ENCODE assay signal across 35 cellular contexts in the genomic region with DNA sequence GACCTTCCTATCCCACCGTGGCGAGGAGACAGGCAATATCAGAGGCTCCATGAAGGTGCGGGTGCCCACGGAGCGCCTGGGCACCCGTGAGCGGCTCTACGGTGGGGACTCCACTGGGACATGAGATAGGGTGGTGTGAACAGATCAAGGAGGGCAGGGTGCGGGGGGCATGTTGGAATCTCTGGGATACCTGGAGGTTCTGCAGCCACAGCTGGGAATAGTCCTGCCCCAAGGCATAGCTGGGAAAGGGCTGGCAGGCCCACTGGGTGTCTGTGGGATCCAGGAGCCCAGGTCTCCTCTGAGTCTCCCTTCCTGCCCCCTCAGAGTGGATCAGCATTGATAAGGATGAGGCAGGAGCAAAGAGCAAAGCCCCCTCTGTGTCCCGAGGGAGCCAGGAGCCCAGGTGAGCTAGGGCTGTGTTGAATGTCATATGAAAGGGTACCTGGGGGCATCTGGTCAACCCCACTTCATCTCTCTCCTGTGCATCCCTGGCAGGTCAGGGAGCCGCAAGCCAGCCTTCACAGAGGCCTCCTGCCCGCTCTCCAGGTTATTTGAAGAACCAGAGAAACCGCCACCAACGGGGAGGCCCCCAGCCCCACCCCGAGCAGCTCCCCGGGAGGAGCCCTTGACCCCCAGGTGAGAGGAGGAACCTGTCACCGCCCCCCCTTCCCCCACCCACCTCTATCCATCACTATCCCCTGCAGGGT. TPM values are rescaled to one million over a fixed set of nuclear protein-coding genes. Genes with fewer than 3 reads are reported as not detected.
DNase-seq lines count a peak whose midpoint lies in the region; ATAC-seq and TF ChIP-seq lines count a peak whose summit lies in the region.
"Had no signal": no experiment of that assay in that cellular context is flagged by ENCODE, and none has a peak within 500 bp of the region (broad histone marks: within the 10 kb centered on the region; RNA-seq: fewer than 3 reads in every experiment).

No MANE protein-coding gene starts in this region.

- H3K4me1 ChIP-seq in gastroesophageal sphincter = peaks cover 0 to 87% (median 35%) of the 10 kb centered on the region in 3 donors

- H3K36me3 Mint-ChIP-seq in stimulated activated naive B cell treated with anti-CD40 and anti-IgM and Interleukin-4, amounts not matched to agents 10 μg/mL and 1 μg/mL and 100 μg/mL, for 72 hours = peaks cover 54 to 56% of the 10 kb centered on the region in 2 donors

- peak overlapping the region; percentile 20 for H3K27ac Mint-ChIP-seq in stimulated activated naive B cell treated with anti-CD40 and anti-IgM and Interleukin-4, amounts not matched to agents 10 μg/mL and 1 μg/mL and 100 μg/mL, for 72 hours
- H3K27ac Mint-ChIP-seq: activated CD4-positive, alpha-beta T cell treated with anti-CD3 and anti-CD28 coated beads for 36 hours; activated naive CD4-positive, alpha-beta T cell treated with anti-CD3 and anti-CD28 coated beads, Interleukin-2, amount 50 U/mL, for 72 hours had no signal

- no peak overlapping the region for H3K4me3 Mint-ChIP-seq in stimulated activated naive B cell treated with anti-CD40 and anti-IgM and Interleukin-4, amounts not matched to agents 10 μg/mL and 1 μg/mL and 100 μg/mL, for 72 hours
- H3K4me3 Mint-ChIP-seq: activated CD4-positive, alpha-beta T cell treated with anti-CD3 and anti-CD28 coated beads for 36 hours; activated T-cell treated with anti-CD3 and anti-CD28 coated beads, Interleukin-2, amount 50 U/mL, for 72 hours; CD14-positive monocyte; nephron progenitor cell; stimulated activated effector memory CD8-positive, alpha-beta T cell treated with anti-CD3 and anti-CD28 coated beads, Interleukin-12 subunit alpha, Interleukin-12 subunit beta, amount 100 ng/mL, for 72 hours had no signal

- H3K27ac ChIP-seq in gastroesophageal sphincter (peak overlapping the region; percentile 32 to 89 (median 71)), WERI-Rb-1 (no peak overlapping the region)

- 80 to 88% methylated on average over 2 to 8 of the region's 17 CpGs for WGBS in gastroesophageal sphincter (ENCODE audit: low coverage in 1 of 2), 2 donors

- H3K9me3 Mint-ChIP-seq in stimulated activated naive B cell treated with anti-CD40 and anti-IgM and Interleukin-4, amounts not matched to agents 10 μg/mL and 1 μg/mL and 100 μg/mL, for 72 hours = no peaks in the 10 kb centered on the region
- H3K9me3 Mint-ChIP-seq: activated naive CD4-positive, alpha-beta T cell treated with anti-CD3 and anti-CD28 coated beads, Interleukin-2, amount 50 U/mL, for 72 hours; activated T-cell treated with anti-CD3 and anti-CD28 coated beads, Interleukin-2, amount 50 U/mL, for 72 hours; stimulated activated effector memory CD8-positive, alpha-beta T cell treated with anti-CD3 and anti-CD28 coated beads, Interleukin-12 subunit alpha, Interleukin-12 subunit beta, amount 100 ng/mL, for 72 hours had no signal

- H3K27me3 Mint-ChIP-seq in stimulated activated naive B cell treated with anti-CD40 and anti-IgM and Interleukin-4, amounts not matched to agents 10 μg/mL and 1 μg/mL and 100 μg/mL, for 72 hours = peaks cover 12 to 14% of the 10 kb centered on the region in 2 donors

- peaks cover 30 to 51% of the 10 kb centered on the region in 2 donors for H3K4me1 Mint-ChIP-seq in stimulated activated naive B cell treated with anti-CD40 and anti-IgM and Interleukin-4, amounts not matched to agents 10 μg/mL and 1 μg/mL and 100 μg/mL, for 72 hours

- no peak for TF ChIP-seq EP300 in gastroesophageal sphincter (IDR thresholded peaks at IDR 0.05)

- H3K9me3 ChIP-seq in gastroesophageal sphincter (no peaks in the 10 kb centered on the region), WERI-Rb-1 (ENCODE audit: severe bottlenecking) (no peaks in the 10 kb centered on the region)
- H3K9me3 ChIP-seq: gastrocnemius medialis had no signal

- H3K4me3 ChIP-seq in gastroesophageal sphincter (no peak overlapping the region), WERI-Rb-1 (ENCODE audit: low read depth, low read length) (no peak overlapping the region)
- H3K4me3 ChIP-seq: gastrocnemius medialis had no signal

- TF ChIP-seq POLR2A in gastroesophageal sphincter (IDR thresholded peaks at IDR 0.05) = no peak

- H3K27me3 ChIP-seq in gastroesophageal sphincter = peaks cover 4% of the 10 kb centered on the region
- no peaks in the 10 kb centered on the region for H3K27me3 ChIP-seq in WERI-Rb-1 (ENCODE audit: insufficient read depth, low read depth, severe bottlenecking)
- H3K27me3 ChIP-seq: gastrocnemius medialis had no signal

- ATAC-seq in gastroesophageal sphincter = no peak
- ATAC-seq in stimulated activated naive B cell treated with anti-CD40 and anti-IgM and Interleukin-4, amounts not matched to agents 10 μg/mL and 1 μg/mL and 100 μg/mL, for 72 hours (replicated peaks) = no peak
- ATAC-seq: activated CD4-positive, alpha-beta T cell treated with anti-CD3 and anti-CD28 coated beads for 36 hours; activated naive CD4-positive, alpha-beta T cell treated with anti-CD3 and anti-CD28 coated beads, Interleukin-2, amount 50 U/mL, for 72 hours; activated T-cell treated with anti-CD3 and anti-CD28 coated beads, Interleukin-2, amount 50 U/mL, for 72 hours; gastrocnemius medialis; PC-3; stimulated activated effector memory CD8-positive, alpha-beta T cell treated with anti-CD3 and anti-CD28 coated beads, Interleukin-12 subunit alpha, Interleukin-12 subunit beta, amount 100 ng/mL, for 72 hours had no signal

- H3K36me3 ChIP-seq in gastroesophageal sphincter = peaks cover 0 to 78% of the 10 kb centered on the region in 2 donors
- peaks cover 85% of the 10 kb centered on the region for H3K36me3 ChIP-seq in WERI-Rb-1

- DNase-seq in NCI-H1417 (lab: John Stamatoyannopoulos, UW) (peak in 2 of 3 experiments; percentile 20 to 42), NCI-H1417 treated with DMSO at 0.1 percent for 48 hours (lab: John Stamatoyannopoulos, UW) (no peak), GM20000 (ENCODE audit: low spot score) (peak; percentile 6), WERI-Rb-1 (no peak), DMS53 (lab: John Stamatoyannopoulos, UW) (no peak)
- no peak for DNase-seq in stimulated activated naive B cell treated with anti-CD40 and anti-IgM and Interleukin-4, amounts not matched to agents 10 μg/mL and 1 μg/mL and 100 μg/mL, for 72 hours
- DNase-seq in activated CD4-positive, alpha-beta T cell treated with anti-CD3 and anti-CD28 coated beads, Interleukin-2, amount 50 U/mL, for 4 hours = no peak
- DNase-seq: activated CD4-positive, alpha-beta T cell treated with anti-CD3 and anti-CD28 coated beads for 36 hours; activated T-cell treated with anti-CD3 and anti-CD28 coated beads, Interleukin-2, amount 50 U/mL, for 72 hours; Calu3; DND-41; gastrocnemius medialis; GF-D8; KBM-7; NCI-H1105 treated with DMSO at 0.1 percent for 48 hours; NCI-H2029 treated with DMSO at 0.1 percent for 48 hours; NCI-H524; nephron progenitor cell; PC-3; Right ventricle myocardium superior; stimulated activated CD4-positive, alpha-beta T cell treated with anti-CD3 and anti-CD28 coated beads, Interleukin-15, amount 100 ng/mL, for 24 hours; stimulated activated CD4-positive, alpha-beta T cell treated with anti-CD3 and anti-CD28 coated beads, Interleukin-4, amount 100 ng/mL, for 4 hours had no signal

- no peak for TF ChIP-seq CTCF in GM20000 (IDR thresholded peaks at IDR 0.05; ENCODE audit: extremely low read depth, missing control alignments)
- no peak for TF ChIP-seq CTCF in gastroesophageal sphincter (IDR thresholded peaks at IDR 0.05)
- no peak for TF ChIP-seq CTCF in WERI-Rb-1 (IDR thresholded peaks at IDR 0.05; ENCODE audit: low read depth, low read length)

RNA-seq across cellular contexts. Expression of a gene that starts 8.5 kb away (rescaled TPM):
- total RNA-seq in gastroesophageal sphincter = 1 to 10 TPM in 1 of 4 donors, under 1 TPM in 2, not detected in 1; 0.37 to 3.2 (median 0.89) TPM
- total RNA-seq: activated CD4-positive, alpha-beta T cell treated with anti-CD3 and anti-CD28 coated beads for 36 hours; activated CD8-positive, alpha-beta memory T cell treated with anti-CD3 and anti-CD28 coated beads for 36 hours; activated naive CD4-positive, alpha-beta T cell treated with anti-CD3 and anti-CD28 coated beads, Interleukin-2, amount 50 U/mL, for 72 hours; activated T-cell treated with anti-CD3 and anti-CD28 coated beads, Interleukin-2, amount 50 U/mL, for 72 hours; Calu3; chondrocyte; endothelial cell of umbilical vein; fibroblast of lung; gastrocnemius medialis; H4; HT-29; lung microvascular endothelial cell; M059J; osteocyte; PC-3; Right ventricle myocardium superior had no signal

RNA-seq across cellular contexts. Expression of a gene that starts 10.9 kb away (rescaled TPM):
- 100 to 1,000 TPM in 2 of 4 donors, 10 to 100 TPM in 2; 65.8 to 134 (median 92.4) TPM for total RNA-seq in gastroesophageal sphincter

RNA-seq across cellular contexts. Expression of a gene that starts 18.9 kb away (rescaled TPM):
- 10 to 100 TPM in 3 of 4 donors, 1 to 10 TPM in 1; 7.3 to 70.3 (median 33.9) TPM for total RNA-seq in gastroesophageal sphincter
- total RNA-seq: activated CD4-positive, alpha-beta T cell treated with anti-CD3 and anti-CD28 coated beads for 36 hours; activated CD8-positive, alpha-beta memory T cell treated with anti-CD3 and anti-CD28 coated beads for 36 hours; activated naive CD4-positive, alpha-beta T cell treated with anti-CD3 and anti-CD28 coated beads, Interleukin-2, amount 50 U/mL, for 72 hours; activated T-cell treated with anti-CD3 and anti-CD28 coated beads, Interleukin-2, amount 50 U/mL, for 72 hours; Calu3; chondrocyte; endothelial cell of umbilical vein; fibroblast of lung; H4; HT-29; lung microvascular endothelial cell; M059J; osteocyte; PC-3 had no signal

RNA-seq across cellular contexts. Expression of a gene that starts 43.6 kb away (rescaled TPM):
- 10 to 100 TPM in 1 of 4 donors, under 1 TPM in 1, not detected in 2; 0.81 to 23.7 TPM for total RNA-seq in gastroesophageal sphincter
- total RNA-seq: activated CD4-positive, alpha-beta T cell treated with anti-CD3 and anti-CD28 coated beads for 36 hours; activated CD8-positive, alpha-beta memory T cell treated with anti-CD3 and anti-CD28 coated beads for 36 hours; activated naive CD4-positive, alpha-beta T cell treated with anti-CD3 and anti-CD28 coated beads, Interleukin-2, amount 50 U/mL, for 72 hours; activated T-cell treated with anti-CD3 and anti-CD28 coated beads, Interleukin-2, amount 50 U/mL, for 72 hours; endothelial cell of umbilical vein; fibroblast of lung; gastrocnemius medialis; lung microvascular endothelial cell; osteocyte had no signal

Comparison
In these comparisons a context has a peak if more than half of its experiments do, and no peak if none do; other contexts are left out.
1. DNase-seq: peak in NCI-H1417 (2 of 3) and GM20000 (single experiment); none in NCI-H1417 treated with DMSO at 0.1 percent for 48 hours (single experiment), stimulated activated naive B cell treated with anti-CD40 and anti-IgM and Interleukin-4, amounts not matched to agents 10 μg/mL and 1 μg/mL and 100 μg/mL, for 72 hours (single experiment), activated CD4-positive, alpha-beta T cell treated with anti-CD3 and anti-CD28 coated beads, Interleukin-2, amount 50 U/mL, for 4 hours (0 of 2), WERI-Rb-1 (single experiment) and DMS53 (single experiment).